7 cellular contexts compared by ENCODE assay signal in the genomic region with DNA sequence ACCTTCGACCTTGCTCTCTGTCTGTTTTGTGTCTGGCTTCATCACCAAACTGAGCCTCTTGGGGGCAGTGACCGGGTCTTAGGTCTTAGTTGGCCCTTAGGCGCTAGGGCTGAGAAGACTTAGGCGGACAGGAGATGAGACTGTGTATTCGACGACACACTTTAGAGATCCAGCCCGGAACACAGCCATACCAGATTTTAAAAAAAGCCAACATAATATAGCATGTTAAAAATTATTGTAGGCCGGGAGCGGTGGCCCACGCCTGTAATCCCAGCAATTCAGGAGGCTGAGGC. TPM values are rescaled to one million over a fixed set of nuclear protein-coding genes. Genes with fewer than 3 reads are reported as not detected.
DNase-seq lines count a peak whose midpoint lies in the region; ATAC-seq lines count a peak whose summit lies in the region.

No MANE protein-coding gene starts in this region.

- H3K9me3 Mint-ChIP-seq in activated CD8-positive, alpha-beta T cell treated with anti-CD3 and anti-CD28 coated beads, Interleukin-2, amount 10 ng/mL, durations not matched to agents 7 days and 5 days (ENCODE audit: insufficient read depth), result no peaks in the 10 kb centered on the region

- no peak overlapping the region for H3K27ac Mint-ChIP-seq in activated CD8-positive, alpha-beta T cell treated with anti-CD3 and anti-CD28 coated beads, Interleukin-2, amount 10 ng/mL, durations not matched to agents 7 days and 5 days

- H3K9ac ChIP-seq in HUES48 (ENCODE audit: low read depth, low read length) (no peak overlapping the region), iPS-20b (ENCODE audit: low read depth, low read length) (peak overlapping the region; percentile 67; the same call in 1 of the 2 replicates), stomach smooth muscle (ENCODE audit: low read length in 2 of 2) (peak overlapping the region in 1 of 2 donors; percentile 60)

- H3K27ac ChIP-seq in HUES48 (ENCODE audit: low read depth, low read length) (peak overlapping the region; percentile 85), iPS-20b (ENCODE audit: low read length) (no peak overlapping the region), stomach smooth muscle (ENCODE audit: low read length) (peak overlapping the region; percentile 70)

- H3K36me3 ChIP-seq in HUES48 (ENCODE audit: control insufficient read depth, insufficient read depth, low read length), result no peaks in the 10 kb centered on the region
- H3K36me3 ChIP-seq in iPS-20b (ENCODE audit: insufficient read depth, low read depth, low read length), result no peaks in the 10 kb centered on the region
- no peaks in the 10 kb centered on the region for H3K36me3 ChIP-seq in stomach smooth muscle (ENCODE audit: control insufficient read depth in 2 of 2, insufficient read depth in 2 of 2, low read length in 2 of 2)

- H3K4me3 Mint-ChIP-seq in activated CD8-positive, alpha-beta T cell treated with anti-CD3 and anti-CD28 coated beads, Interleukin-2, amount 10 ng/mL, durations not matched to agents 7 days and 5 days, result peak overlapping the region; percentile 61

- no peak for DNase-seq in activated CD8-positive, alpha-beta T cell treated with anti-CD3 and anti-CD28 coated beads, Interleukin-2, amount 10 ng/mL, durations not matched to agents 7 days and 5 days

- H3K27me3 ChIP-seq in HUES48 (ENCODE audit: control insufficient read depth, insufficient read depth, low read length), result no peaks in the 10 kb centered on the region; the same call in 1 of the 2 replicates
- no peaks in the 10 kb centered on the region for H3K27me3 ChIP-seq in iPS-20b (ENCODE audit: insufficient read depth, low read length)
- H3K27me3 ChIP-seq in stomach smooth muscle (ENCODE audit: control insufficient read depth in 1 of 2, insufficient read depth in 2 of 2, low read length in 2 of 2), result no peaks in the 10 kb centered on the region

- no peak for ATAC-seq in activated CD8-positive, alpha-beta T cell treated with anti-CD3 and anti-CD28 coated beads, Interleukin-2, amount 10 ng/mL, durations not matched to agents 7 days and 5 days
- ATAC-seq in HG03521 (IDR thresholded peaks at IDR 0.05; ENCODE audit: unreplicated experiment) (no peak), GM21381 (IDR thresholded peaks at IDR 0.05; ENCODE audit: unreplicated experiment) (no peak), HG02884 (IDR thresholded peaks at IDR 0.05; ENCODE audit: unreplicated experiment) (no peak)

- H3K4me1 ChIP-seq in HUES48 (ENCODE audit: control insufficient read depth, insufficient read depth, low read length) (peaks cover 8% of the 10 kb centered on the region; the same call in 1 of the 2 replicates), iPS-20b (ENCODE audit: insufficient read depth, low read length) (0 out of 2 replicates have a peak, but pooled peaks cover 6% of the 10 kb centered on the region), stomach smooth muscle (ENCODE audit: control insufficient read depth, insufficient read depth, low read length) (peaks cover 16% of the 10 kb centered on the region)

- peaks cover 28% of the 10 kb centered on the region for H3K4me1 Mint-ChIP-seq in activated CD8-positive, alpha-beta T cell treated with anti-CD3 and anti-CD28 coated beads, Interleukin-2, amount 10 ng/mL, durations not matched to agents 7 days and 5 days (ENCODE audit: low read depth)

- H3K36me3 Mint-ChIP-seq in activated CD8-positive, alpha-beta T cell treated with anti-CD3 and anti-CD28 coated beads, Interleukin-2, amount 10 ng/mL, durations not matched to agents 7 days and 5 days (ENCODE audit: low read depth), result peaks cover 3% of the 10 kb centered on the region

- H3K9me3 ChIP-seq in HUES48 (ENCODE audit: control insufficient read depth, insufficient read depth, low read length) (0 out of 2 replicates have a peak, but pooled peaks cover 2% of the 10 kb centered on the region), iPS-20b (ENCODE audit: insufficient read depth, low read depth, low read length) (peaks cover 5% of the 10 kb centered on the region; the same call in 1 of the 2 replicates), stomach smooth muscle (ENCODE audit: control insufficient read depth in 2 of 2, low read length in 2 of 2) (no peaks in the 10 kb centered on the region)

- POLR2A ChIA-PET in activated CD8-positive, alpha-beta T cell treated with anti-CD3 and anti-CD28 coated beads, Interleukin-2, amount 10 ng/mL, durations not matched to agents 7 days and 5 days (lab: Charles Lee), result interaction anchor here (1.1 kb wide), 1 partner anchor 20 kb away, joined by 3 read pairs; no protein-coding TSS in a partner anchor

- peak overlapping the region; percentile 66 for H3K4me3 ChIP-seq in HUES48 (ENCODE audit: low read depth, low read length)
- H3K4me3 ChIP-seq in iPS-20b (ENCODE audit: low read length), result peak overlapping the region; percentile 68
- H3K4me3 ChIP-seq in stomach smooth muscle (ENCODE audit: low read length in 2 of 2), result no peak overlapping the region

- CTCF ChIA-PET in activated CD8-positive, alpha-beta T cell treated with anti-CD3 and anti-CD28 coated beads, Interleukin-2, amount 10 ng/mL, durations not matched to agents 7 days and 5 days (lab: Charles Lee), result no interaction called here

- peaks cover 10% of the 10 kb centered on the region for H3K27me3 Mint-ChIP-seq in activated CD8-positive, alpha-beta T cell treated with anti-CD3 and anti-CD28 coated beads, Interleukin-2, amount 10 ng/mL, durations not matched to agents 7 days and 5 days (ENCODE audit: low read depth)

RNA-seq across cellular contexts. Expression of gene PROC, which starts 9.5 kb away (rescaled TPM):
- not detected for total RNA-seq in activated CD8-positive, alpha-beta T cell treated with anti-CD3 and anti-CD28 coated beads, Interleukin-2, amount 10 ng/mL, durations not matched to agents 7 days and 5 days

RNA-seq across cellular contexts. Expression of gene MAP3K2, which starts 21.0 kb away (rescaled TPM):
- 10 to 100 TPM; 55.7 to 58.5 TPM for total RNA-seq in activated CD8-positive, alpha-beta T cell treated with anti-CD3 and anti-CD28 coated beads, Interleukin-2, amount 10 ng/mL, durations not matched to agents 7 days and 5 days

Comparison
In these comparisons a context has a peak if more than half of its experiments do, and no peak if none do; other contexts are left out.
1. H3K4me3 ChIP-seq: peak in HUES48 (single experiment) and iPS-20b (single experiment); none in stomach smooth muscle (0 of 2).